In genomic region chrX:68921937-68922456, GRCh38 we compare ENCODE assay signal across 10 cellular contexts.
"Had no signal": no experiment of that assay in that cellular context is flagged by ENCODE, and none has a peak within 500 bp of the region (broad histone marks: within the 10 kb centered on the region; RNA-seq: fewer than 3 reads in every experiment).

No MANE protein-coding gene starts in this region.

- H3K27me3 Mint-ChIP-seq: activated CD4-positive, alpha-beta memory T cell treated with anti-CD3 and anti-CD28 coated beads for 36 hours had no signal

- H3K79me2 ChIP-seq: parathyroid adenoma had no signal

- H3K4me1 ChIP-seq: parathyroid adenoma, tibial artery had no signal

- H3K9me3 ChIP-seq: tibial artery had no signal

- DNase-seq: activated CD4-positive, alpha-beta memory T cell treated with anti-CD3 and anti-CD28 coated beads for 36 hours; activated naive CD4-positive, alpha-beta T cell treated with anti-CD3 and anti-CD28 coated beads, Interleukin-2, amount 50 U/mL, for 16 hours; activated T-cell treated with anti-CD3 and anti-CD28 coated beads, Interleukin-2, amount 50 U/mL, for 24 hours; dorsolateral prefrontal cortex; kidney glomerular epithelial cell; stimulated activated CD4-positive, alpha-beta T cell treated with anti-CD3 and anti-CD28 coated beads, Interleukin-2, amount 100 ng/mL, for 48 hours; stimulated activated naive CD4-positive, alpha-beta T cell; tibial artery had no signal

- H3K36me3 Mint-ChIP-seq: activated CD4-positive, alpha-beta memory T cell treated with anti-CD3 and anti-CD28 coated beads for 36 hours had no signal

- H3K36me3 ChIP-seq: tibial artery had no signal

- H3K4me3 Mint-ChIP-seq: activated CD4-positive, alpha-beta memory T cell treated with anti-CD3 and anti-CD28 coated beads for 36 hours; activated T-cell treated with anti-CD3 and anti-CD28 coated beads, Interleukin-2, amount 50 U/mL, for 24 hours had no signal

- H3K4me3 ChIP-seq: dorsolateral prefrontal cortex, tibial artery had no signal

- H3K27ac ChIP-seq: dorsolateral prefrontal cortex, parathyroid adenoma, tibial artery, VCaP had no signal

- H3K9me3 Mint-ChIP-seq: activated CD4-positive, alpha-beta memory T cell treated with anti-CD3 and anti-CD28 coated beads for 36 hours; activated T-cell treated with anti-CD3 and anti-CD28 coated beads, Interleukin-2, amount 50 U/mL, for 24 hours had no signal

- H2AFZ ChIP-seq: parathyroid adenoma had no signal

- H3K27ac Mint-ChIP-seq: activated CD4-positive, alpha-beta memory T cell treated with anti-CD3 and anti-CD28 coated beads for 36 hours; activated T-cell treated with anti-CD3 and anti-CD28 coated beads, Interleukin-2, amount 50 U/mL, for 24 hours had no signal

- H3K9ac ChIP-seq: parathyroid adenoma had no signal

- H3K27me3 ChIP-seq: tibial artery had no signal
